17 cellular contexts compared by ENCODE assay signal in genomic region chr1:33792216-33792615, GRCh38.
DNase-seq lines count a peak whose midpoint lies in the region; ATAC-seq and TF ChIP-seq lines count a peak whose summit lies in the region.
"Had no signal": no experiment of that assay in that cellular context is flagged by ENCODE, and none has a peak within 500 bp of the region (broad histone marks: within the 10 kb centered on the region; RNA-seq: fewer than 3 reads in every experiment).

No MANE protein-coding gene starts in this region.

- peaks cover 30% of the 10 kb centered on the region for H3K4me1 ChIP-seq in Karpas-422 (ENCODE audit: low read length)
- no peaks in the 10 kb centered on the region for H3K4me1 ChIP-seq in right lobe of liver
- H3K4me1 ChIP-seq: A549, Caco-2 had no signal

- no peaks in the 10 kb centered on the region; the same call in 1 of the 2 replicates for H4K20me1 ChIP-seq in Karpas-422 (ENCODE audit: insufficient read depth, low read depth, low read length)

- H3K4me3 ChIP-seq in Karpas-422 (ENCODE audit: low read length) (peak overlapping the region; percentile 20; the same call in 1 of the 2 replicates), right lobe of liver (no peak overlapping the region)
- H3K4me3 ChIP-seq: A549 had no signal

- H3K79me2 ChIP-seq in Karpas-422 (ENCODE audit: low read length): no peaks in the 10 kb centered on the region

- no peak overlapping the region for H3K9ac ChIP-seq in Karpas-422 (ENCODE audit: low read length)

- no peak overlapping the region for H3K27ac Mint-ChIP-seq in osteocyte (ENCODE audit: unreplicated experiment)
- H3K27ac Mint-ChIP-seq: B cell; CD4-positive, alpha-beta T cell; CD8-positive, alpha-beta T cell had no signal

- H3K27ac ChIP-seq in Karpas-422 (ENCODE audit: low read length): no peak overlapping the region
- H3K27ac ChIP-seq in right lobe of liver: no peak overlapping the region
- H3K27ac ChIP-seq: 22Rv1, A549, C4-2B had no signal

- no peak for TF ChIP-seq CTCF in osteocyte (IDR thresholded peaks at IDR 0.05)
- no peak for TF ChIP-seq CTCF in right lobe of liver (IDR thresholded peaks at IDR 0.05)

- intact Hi-C loops in right lobe of liver (cut with DNase I): no loop called here

- H3K27me3 Mint-ChIP-seq in osteocyte (ENCODE audit: unreplicated experiment): no peaks in the 10 kb centered on the region

- ATAC-seq in right lobe of liver: no peak
- ATAC-seq: A549; CD8-positive, alpha-beta T cell had no signal

- no peaks in the 10 kb centered on the region for H3K9me2 ChIP-seq in Karpas-422 (replicated peaks; ENCODE audit: insufficient read depth, low read length)

- no peaks in the 10 kb centered on the region for H3K36me3 Mint-ChIP-seq in osteocyte (ENCODE audit: unreplicated experiment)
- H3K36me3 Mint-ChIP-seq: CD8-positive, alpha-beta T cell had no signal

- WGBS in right lobe of liver (ENCODE audit: insufficient coverage, low coverage, low lambda C conversion rate, missing lambda C conversion rate): 49% methylated on average over 2 of the region's 4 CpGs

- H3K27me3 ChIP-seq in Karpas-422 (ENCODE audit: low read length): no peaks in the 10 kb centered on the region
- no peaks in the 10 kb centered on the region for H3K27me3 ChIP-seq in right lobe of liver

- DNase-seq in activated CD8-positive, alpha-beta memory T cell treated with anti-CD3 and anti-CD28 coated beads for 24 hours: peak; percentile 33
- no peak for DNase-seq in activated CD8-positive, alpha-beta memory T cell treated with anti-CD3 and anti-CD28 coated beads, Interleukin-2, amount 50 U/mL, for 4 hours
- DNase-seq in Karpas-422 (no peak), osteocyte (ENCODE audit: extremely low spot score, unreplicated experiment) (peak; percentile 68), right lobe of liver (no peak), NCI-H128 (lab: John Stamatoyannopoulos, UW; ENCODE audit: unreplicated experiment) (no peak)
- DNase-seq: AML-193; Caco-2; Calu3; CD4-positive, alpha-beta T cell; CD8-positive, alpha-beta T cell; DMS79 treated with DMSO at 0.1 percent for 48 hours; GF-D8 had no signal

- H3K4me2 ChIP-seq in Karpas-422 (ENCODE audit: low read depth, low read length, poor library complexity, severe bottlenecking): peak overlapping the region; percentile 74
- H3K4me2 ChIP-seq: A549 had no signal

- no peak for TF ChIP-seq POLR2A in right lobe of liver (IDR thresholded peaks at IDR 0.05)

- peaks cover 30% of the 10 kb centered on the region for H3K9me3 Mint-ChIP-seq in osteocyte (ENCODE audit: unreplicated experiment)

- no peak overlapping the region for H2AFZ ChIP-seq in Karpas-422 (ENCODE audit: low read length)

- H3K4me3 Mint-ChIP-seq in osteocyte (ENCODE audit: unreplicated experiment): no peak overlapping the region
- H3K4me3 Mint-ChIP-seq: B cell; CD4-positive, alpha-beta T cell; CD8-positive, alpha-beta T cell had no signal

- H3K9me3 ChIP-seq in Karpas-422 (ENCODE audit: low read length): 0 out of 2 replicates have a peak, but pooled peaks cover 4% of the 10 kb centered on the region
- H3K9me3 ChIP-seq in right lobe of liver: no peaks in the 10 kb centered on the region
- H3K9me3 ChIP-seq: A549, Caco-2 had no signal

- H3K36me3 ChIP-seq in Karpas-422 (ENCODE audit: insufficient read depth, low read length): no peaks in the 10 kb centered on the region
- no peaks in the 10 kb centered on the region for H3K36me3 ChIP-seq in right lobe of liver

- H3K4me1 Mint-ChIP-seq in osteocyte (ENCODE audit: unreplicated experiment): no peaks in the 10 kb centered on the region
- H3K4me1 Mint-ChIP-seq: B cell had no signal

Comparison
In these comparisons a context has a peak if more than half of its experiments do, and no peak if none do; other contexts are left out.
1. DNase-seq: peak in activated CD8-positive, alpha-beta memory T cell treated with anti-CD3 and anti-CD28 coated beads for 24 hours (single experiment) and osteocyte (single experiment); none in activated CD8-positive, alpha-beta memory T cell treated with anti-CD3 and anti-CD28 coated beads, Interleukin-2, amount 50 U/mL, for 4 hours (single experiment), Karpas-422 (single experiment), right lobe of liver (0 of 3) and NCI-H128 (single experiment).